In the genomic region with DNA sequence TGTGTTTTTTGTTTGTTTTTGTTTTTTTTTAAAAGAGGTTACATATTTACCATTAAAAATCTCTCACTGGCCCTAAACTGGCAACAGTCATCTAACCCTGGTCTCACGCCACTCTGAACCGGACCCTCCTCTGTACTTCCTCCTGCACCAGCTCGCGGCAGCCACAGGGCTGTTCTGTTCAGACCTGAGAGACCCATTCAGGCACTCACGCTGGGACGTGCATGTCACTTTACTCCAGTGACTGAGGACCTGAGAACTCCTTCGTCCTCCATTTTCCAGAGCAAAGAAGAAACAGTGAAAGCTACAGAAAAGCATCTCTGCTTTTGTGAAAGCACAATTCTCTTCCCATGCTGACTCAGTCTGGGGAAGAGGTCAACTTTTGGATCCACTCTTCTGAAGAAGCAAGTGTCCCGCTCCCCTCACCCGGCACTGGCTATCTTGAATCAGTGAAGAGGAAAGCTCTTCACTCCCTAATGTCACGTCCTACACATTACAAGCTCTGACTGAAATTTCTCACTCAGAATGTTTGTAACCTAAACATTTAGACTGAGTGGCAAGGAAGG, we compare ENCODE assay signal across 8 cellular contexts. TPM values are rescaled to one million over a fixed set of nuclear protein-coding genes. Genes with fewer than 3 reads are reported as not detected.
DNase-seq lines count a peak whose midpoint lies in the region; ATAC-seq and TF ChIP-seq lines count a peak whose summit lies in the region.

No MANE protein-coding gene starts in this region.

- no peak for DNase-seq in CD8-positive, alpha-beta T cell
- DNase-seq in MV-4-11 (lab: John Stamatoyannopoulos, UW), result peak; percentile 76
- no peak for DNase-seq in esophagus muscularis mucosa (ENCODE audit: extremely low spot score)
- DNase-seq in NCI-H526 treated with DMSO at 0.1 percent for 48 hours (lab: John Stamatoyannopoulos, UW), result no peak
- DNase-seq in mesenteric fat pad (ENCODE audit: low spot score), result no peak
- no peak for DNase-seq in NCI-H526 (lab: John Stamatoyannopoulos, UW)

- H3K27ac ChIP-seq in CD8-positive, alpha-beta T cell (ENCODE audit: low read depth, low read length), result no peak overlapping the region
- H3K27ac ChIP-seq in esophagus muscularis mucosa (replicated peaks in 1 of 4), result peak overlapping the region; percentile 32 to 75 (median 63)
- H3K27ac ChIP-seq in skeletal muscle tissue (ENCODE audit: low read depth, low read length), result peak overlapping the region; percentile 60

- CTCF ChIA-PET in CD8-positive, alpha-beta T cell (lab: Charles Lee), result interaction anchor here (0.6 to 1.4 kb wide), 5 partner anchors 28 to 213 kb away, joined by 3 to 6 read pairs (median 3); no protein-coding TSS in a partner anchor

- no peak for TF ChIP-seq EP300 in esophagus muscularis mucosa (IDR thresholded peaks at IDR 0.05)

- peak overlapping the region in 2 of 3 donors; percentile 40 to 47 for H3K9ac ChIP-seq in skeletal muscle tissue (ENCODE audit: low read depth in 1 of 3, low read length in 3 of 3)

- peaks cover 23% of the 10 kb centered on the region for H3K4me1 ChIP-seq in CD8-positive, alpha-beta T cell (ENCODE audit: insufficient read depth, low read length)
- H3K4me1 ChIP-seq in esophagus muscularis mucosa, result peaks cover 5 to 25% (median 20%) of the 10 kb centered on the region in 4 donors
- H3K4me1 ChIP-seq in skeletal muscle tissue (ENCODE audit: control insufficient read depth in 3 of 3, insufficient read depth in 3 of 3, low read length in 3 of 3), result peaks cover 0 to 28% (median 22%) of the 10 kb centered on the region in 3 donors

- peak overlapping the region; percentile 52 for H3K27ac Mint-ChIP-seq in CD8-positive, alpha-beta T cell

- H3K27me3 Mint-ChIP-seq in CD8-positive, alpha-beta T cell (ENCODE audit: low read depth), result no peaks in the 10 kb centered on the region

- no peak for TF ChIP-seq CTCF in CD8-positive, alpha-beta T cell (IDR thresholded peaks at IDR 0.05)
- TF ChIP-seq CTCF in esophagus muscularis mucosa (IDR thresholded peaks at IDR 0.05), result no peak

- peaks cover 37% of the 10 kb centered on the region for H3K4me1 Mint-ChIP-seq in CD8-positive, alpha-beta T cell (ENCODE audit: low read depth)

- no peak for ATAC-seq in CD8-positive, alpha-beta T cell
- peak; percentile 40 for ATAC-seq in GM21381 (IDR thresholded peaks at IDR 0.05; ENCODE audit: unreplicated experiment)

- intact Hi-C loops in CD8-positive, alpha-beta T cell (cut with DNase I, micrococcal nuclease), result loop anchor here in 1 of 2 experiments (10.0 kb wide), 1 partner anchor 553 kb away; the partner anchor contains the start of gene SMTN
- intact Hi-C loops in esophagus muscularis mucosa (cut with DNase I), result no loop called here

- no peaks in the 10 kb centered on the region for H3K36me3 ChIP-seq in CD8-positive, alpha-beta T cell (ENCODE audit: insufficient read depth, low read length)
- H3K36me3 ChIP-seq in esophagus muscularis mucosa, result peaks cover 0 to 13% (median 8%) of the 10 kb centered on the region in 4 donors
- H3K36me3 ChIP-seq in skeletal muscle tissue (ENCODE audit: control insufficient read depth in 3 of 3, insufficient read depth in 3 of 3, low read length in 3 of 3), result peaks cover 0 to 4% (median 1%) of the 10 kb centered on the region in 3 donors

- H3K9me3 ChIP-seq in CD8-positive, alpha-beta T cell (ENCODE audit: low read length), result no peaks in the 10 kb centered on the region
- H3K9me3 ChIP-seq in esophagus muscularis mucosa (no peaks in the 10 kb centered on the region), skeletal muscle tissue (ENCODE audit: control insufficient read depth in 3 of 3, low read length in 3 of 3) (no peaks in the 10 kb centered on the region)

- no peaks in the 10 kb centered on the region for H3K27me3 ChIP-seq in CD8-positive, alpha-beta T cell (ENCODE audit: insufficient read depth, low read length)
- H3K27me3 ChIP-seq in esophagus muscularis mucosa (no peaks in the 10 kb centered on the region), skeletal muscle tissue (ENCODE audit: control insufficient read depth in 3 of 3, insufficient read depth in 3 of 3, low read length in 3 of 3) (no peaks in the 10 kb centered on the region)

- 74% methylated on average over 10 of the region's 10 CpGs for WGBS in esophagus muscularis mucosa

- H3K4me3 ChIP-seq in CD8-positive, alpha-beta T cell (ENCODE audit: low read depth, low read length), result no peak overlapping the region
- H3K4me3 ChIP-seq in esophagus muscularis mucosa, result peak overlapping the region; percentile 23 to 40 (median 26)
- H3K4me3 ChIP-seq in skeletal muscle tissue (ENCODE audit: low read length in 3 of 3), result no peak overlapping the region

- H3K36me3 Mint-ChIP-seq in CD8-positive, alpha-beta T cell, result peaks cover 8% of the 10 kb centered on the region

- H3K9me3 Mint-ChIP-seq in CD8-positive, alpha-beta T cell, result no peaks in the 10 kb centered on the region

- POLR2A ChIA-PET in CD8-positive, alpha-beta T cell (lab: Charles Lee), result no interaction called here

- H3K4me3 Mint-ChIP-seq in CD8-positive, alpha-beta T cell, result no peak overlapping the region

- no peak for TF ChIP-seq POLR2A in esophagus muscularis mucosa (IDR thresholded peaks at IDR 0.05; ENCODE audit: low read depth)

RNA-seq across cellular contexts. Expression of gene PISD, which starts 24.6 kb away (rescaled TPM):
- 10 to 100 TPM; 41.2 to 43.6 TPM for total RNA-seq in CD8-positive, alpha-beta T cell
- total RNA-seq in esophagus muscularis mucosa, result 10 to 100 TPM; 14.1 to 40.1 (median 26.2) TPM
- total RNA-seq in skeletal muscle tissue, result 11.0 TPM
- total RNA-seq in mesenteric fat pad, result 138 TPM

Comparison
In these comparisons a context has a peak if more than half of its experiments do, and no peak if none do; other contexts are left out.
1. H3K4me3 ChIP-seq: peak in esophagus muscularis mucosa (4 of 4); none in CD8-positive, alpha-beta T cell (single experiment) and skeletal muscle tissue (0 of 3).